ENCODE assay signal across 10 cellular contexts in genomic region chr2:42124051-42124813, GRCh38. TPM values are rescaled to one million over a fixed set of nuclear protein-coding genes. Genes with fewer than 3 reads are reported as not detected.
A peak's percentile ranks its signal among the peaks of the same experiment; 100 is the strongest.
DNase-seq lines count a peak whose midpoint lies in the region; ATAC-seq, FAIRE-seq and TF ChIP-seq lines count a peak whose summit lies in the region.
"Had no signal": no experiment of that assay in that cellular context is flagged by ENCODE, and none has a peak within 500 bp of the region (broad histone marks: within the 10 kb centered on the region; RNA-seq: fewer than 3 reads in every experiment).

No MANE protein-coding gene starts in this region.

- peaks cover 9% of the 10 kb centered on the region; the same call in 2 of the 3 replicates for H3K9me3 ChIP-seq in A549
- H3K9me3 ChIP-seq: ovary had no signal

- H3K9me3 Mint-ChIP-seq in activated T-helper 2 cell treated with anti-CD3 and anti-CD28 coated beads, Interferon-gamma antibody, Interleukin-2, Interleukin-4, amounts not matched to agents 10 μg/mL and 5 μg/mL and 100 μg/mL, durations not matched to agents 14 hours and 24 hours and 36 hours: peaks cover 13% of the 10 kb centered on the region
- peaks cover 4 to 19% (median 10%) of the 10 kb centered on the region in 7 donors for H3K9me3 Mint-ChIP-seq in CD14-positive monocyte

- no peak overlapping the region for H3K4me3 ChIP-seq in A549
- H3K4me3 ChIP-seq: ovary had no signal

- H3K4me1 Mint-ChIP-seq in activated T-helper 2 cell treated with anti-CD3 and anti-CD28 coated beads, Interferon-gamma antibody, Interleukin-2, Interleukin-4, amounts not matched to agents 10 μg/mL and 5 μg/mL and 100 μg/mL, durations not matched to agents 14 hours and 24 hours and 36 hours (ENCODE audit: low read depth): peaks cover 52% of the 10 kb centered on the region
- H3K4me1 Mint-ChIP-seq in CD14-positive monocyte: peaks cover 55% of the 10 kb centered on the region

- 67% methylated on average over 7 of the region's 7 CpGs for WGBS in A549 (ENCODE audit: missing lambda C conversion rate)

- peak overlapping the region; percentile 37 for H3K4me2 ChIP-seq in A549

- no peak for ATAC-seq in A549
- peak; percentile 60 for ATAC-seq in GM19351 (IDR thresholded peaks at IDR 0.05; ENCODE audit: unreplicated experiment)
- peak; percentile 48 for ATAC-seq in HG03196 (IDR thresholded peaks at IDR 0.05; ENCODE audit: unreplicated experiment)
- ATAC-seq in left lobe of liver: no peak

- POLR2A ChIA-PET in A549 (lab: Yijun Ruan, JAX): interaction anchor here (2.1 kb wide), 1 partner anchor 9 kb away, joined by 8 read pairs; no protein-coding TSS in a partner anchor

- 0 out of 6 replicates have a peak overlapping the region, but pooled peaks of 1 of the 2 experiments have one; percentile 27 for H3K27ac ChIP-seq in A549
- H3K27ac ChIP-seq: ovary had no signal

- no peak for FAIRE-seq in A549 (lab: Jason Lieb, UNC)

- CTCF ChIA-PET in A549 (lab: Yijun Ruan, JAX): interaction anchor here (1.1 to 2.0 kb wide), 4 partner anchors 10 to 38 kb away, joined by 3 to 9 read pairs (median 6); no protein-coding TSS in a partner anchor

- DNase-seq in A549 (ENCODE audit: low read depth in 1 of 2, low spot score in 1 of 2) (no peak), kidney glomerular epithelial cell (lab: John Stamatoyannopoulos, UW) (no peak), CD14-positive monocyte (ENCODE audit: low spot score) (no peak), NCI-H1105 (lab: John Stamatoyannopoulos, UW) (no peak), left lobe of liver (ENCODE audit: low spot score) (no peak)
- no peak for DNase-seq in activated T-helper 2 cell treated with anti-CD3 and anti-CD28 coated beads, Interferon-gamma antibody, Interleukin-2, Interleukin-4, amounts not matched to agents 10 μg/mL and 5 μg/mL and 100 μg/mL, durations not matched to agents 14 hours and 24 hours and 36 hours (ENCODE audit: low spot score)
- DNase-seq: DMS79 treated with DMSO at 0.1 percent for 48 hours, ovary had no signal

- no peak for TF ChIP-seq EP300 in A549 (IDR thresholded peaks at IDR 0.05)

- H3K27ac Mint-ChIP-seq in activated T-helper 2 cell treated with anti-CD3 and anti-CD28 coated beads, Interferon-gamma antibody, Interleukin-2, Interleukin-4, amounts not matched to agents 10 μg/mL and 5 μg/mL and 100 μg/mL, durations not matched to agents 14 hours and 24 hours and 36 hours: peak overlapping the region; percentile 50
- peak overlapping the region in 2 of 7 donors; percentile 15 to 43 for H3K27ac Mint-ChIP-seq in CD14-positive monocyte

- no peak for TF ChIP-seq POLR2A in A549 (IDR thresholded peaks at IDR 0.05; ENCODE audit: low read length)

- TF ChIP-seq CTCF in A549 (IDR thresholded peaks at IDR 0.05) (no peak), CD14-positive monocyte (IDR thresholded peaks at IDR 0.05) (no peak)

- no peaks in the 10 kb centered on the region for H3K27me3 Mint-ChIP-seq in activated T-helper 2 cell treated with anti-CD3 and anti-CD28 coated beads, Interferon-gamma antibody, Interleukin-2, Interleukin-4, amounts not matched to agents 10 μg/mL and 5 μg/mL and 100 μg/mL, durations not matched to agents 14 hours and 24 hours and 36 hours (ENCODE audit: low read depth)
- peaks cover 27 to 40% (median 35%) of the 10 kb centered on the region in 3 donors for H3K27me3 Mint-ChIP-seq in CD14-positive monocyte (ENCODE audit: low read depth in 3 of 3)

- peaks cover 19% of the 10 kb centered on the region for H3K36me3 Mint-ChIP-seq in activated T-helper 2 cell treated with anti-CD3 and anti-CD28 coated beads, Interferon-gamma antibody, Interleukin-2, Interleukin-4, amounts not matched to agents 10 μg/mL and 5 μg/mL and 100 μg/mL, durations not matched to agents 14 hours and 24 hours and 36 hours (ENCODE audit: low read depth)
- H3K36me3 Mint-ChIP-seq in CD14-positive monocyte: peaks cover 2 to 3% of the 10 kb centered on the region in 2 donors

- peaks cover 40% of the 10 kb centered on the region for H3K4me1 ChIP-seq in A549

- peak overlapping the region; percentile 10 for H3K4me3 Mint-ChIP-seq in activated T-helper 2 cell treated with anti-CD3 and anti-CD28 coated beads, Interferon-gamma antibody, Interleukin-2, Interleukin-4, amounts not matched to agents 10 μg/mL and 5 μg/mL and 100 μg/mL, durations not matched to agents 14 hours and 24 hours and 36 hours (ENCODE audit: low read depth)
- peak overlapping the region in 1 of 2 donors; percentile 66 for H3K4me3 Mint-ChIP-seq in CD14-positive monocyte

- intact Hi-C loops in activated T-helper 2 cell treated with anti-CD3 and anti-CD28 coated beads, Interferon-gamma antibody, Interleukin-2, Interleukin-4, amounts not matched to agents 10 μg/mL and 5 μg/mL and 100 μg/mL, durations not matched to agents 14 hours and 24 hours and 36 hours (cut with micrococcal nuclease): loop anchor here (1.0 kb wide), 3 partner anchors 9 to 22 kb away; no protein-coding TSS in a partner anchor
- intact Hi-C loops in CD14-positive monocyte (cut with micrococcal nuclease): no loop called here

- no peak for TF ChIP-seq RAD21 in A549 (conservative IDR thresholded peaks at IDR 0.05 in 1 of 2, IDR thresholded peaks at IDR 0.05 in 1 of 2)

TF ChIP-seq in A549, 52 proteins besides CTCF, POLR2A, EP300 and RAD21:
- TF ChIP-seq CHD4 (IDR thresholded peaks at IDR 0.05; ENCODE audit: borderline replicate concordance): no peak
- no peak for TF ChIP-seq CBX8 (IDR thresholded peaks at IDR 0.05)
- peak; percentile 62; the same call in 1 of the 2 replicates for TF ChIP-seq GATA3 (IDR thresholded peaks at IDR 0.05; ENCODE audit: borderline replicate concordance)
- TF ChIP-seq CEBPB (IDR thresholded peaks at IDR 0.05): no peak
- no peak for TF ChIP-seq HEYL (CRISPR knock-in tag; IDR thresholded peaks at IDR 0.05)
- TF ChIP-seq ZFP36 (IDR thresholded peaks at IDR 0.05; ENCODE audit: borderline replicate concordance, partially characterized antibody): no peak
- no peak for TF ChIP-seq MAFK (IDR thresholded peaks at IDR 0.05; ENCODE audit: partially characterized antibody)

RNA-seq across cellular contexts. Expression of gene EML4, which starts 44.9 kb away (rescaled TPM):
- polyA plus RNA-seq in A549 (2011; rRNA removed) (115 and 130 TPM in 2 replicates), A549 (2017; fragmentation: RNase III; extraction: RNeasy Plus Mini Kit Qiagen cat#74134 plus additional on column Dnase treatment) (34.6 to 39.0 TPM (median 36.3 TPM) in 3 replicates), CD14-positive monocyte (10 to 100 TPM; 11.5 to 15.0 TPM)
- 23.2 and 24.9 TPM in 2 replicates for polyA plus RNA-seq in A549 (2012; cell fraction: cytosol; rRNA removed)
- polyA plus RNA-seq in A549 (2012; cell fraction: nucleus; rRNA removed): 20.9 and 29.1 TPM in 2 replicates
- polyA minus RNA-seq in A549 (2011; rRNA and poly(A)+ RNA removed): 88.9 and 93.5 TPM in 2 replicates
- 43.0 and 45.2 TPM in 2 replicates for total RNA-seq in activated T-helper 2 cell treated with anti-CD3 and anti-CD28 coated beads, Interferon-gamma antibody, Interleukin-2, Interleukin-4, amounts not matched to agents 10 μg/mL and 5 μg/mL and 100 μg/mL, durations not matched to agents 14 hours and 24 hours and 36 hours
- total RNA-seq in left lobe of liver: 30.4 TPM

Comparison
In these comparisons a context has a peak if more than half of its experiments do, and no peak if none do; other contexts are left out.
1. ATAC-seq: peak in GM19351 (single experiment) and HG03196 (single experiment); none in A549 (0 of 2) and left lobe of liver (single experiment).